ENCODE assay signal across 8 cellular contexts in the genomic region with DNA sequence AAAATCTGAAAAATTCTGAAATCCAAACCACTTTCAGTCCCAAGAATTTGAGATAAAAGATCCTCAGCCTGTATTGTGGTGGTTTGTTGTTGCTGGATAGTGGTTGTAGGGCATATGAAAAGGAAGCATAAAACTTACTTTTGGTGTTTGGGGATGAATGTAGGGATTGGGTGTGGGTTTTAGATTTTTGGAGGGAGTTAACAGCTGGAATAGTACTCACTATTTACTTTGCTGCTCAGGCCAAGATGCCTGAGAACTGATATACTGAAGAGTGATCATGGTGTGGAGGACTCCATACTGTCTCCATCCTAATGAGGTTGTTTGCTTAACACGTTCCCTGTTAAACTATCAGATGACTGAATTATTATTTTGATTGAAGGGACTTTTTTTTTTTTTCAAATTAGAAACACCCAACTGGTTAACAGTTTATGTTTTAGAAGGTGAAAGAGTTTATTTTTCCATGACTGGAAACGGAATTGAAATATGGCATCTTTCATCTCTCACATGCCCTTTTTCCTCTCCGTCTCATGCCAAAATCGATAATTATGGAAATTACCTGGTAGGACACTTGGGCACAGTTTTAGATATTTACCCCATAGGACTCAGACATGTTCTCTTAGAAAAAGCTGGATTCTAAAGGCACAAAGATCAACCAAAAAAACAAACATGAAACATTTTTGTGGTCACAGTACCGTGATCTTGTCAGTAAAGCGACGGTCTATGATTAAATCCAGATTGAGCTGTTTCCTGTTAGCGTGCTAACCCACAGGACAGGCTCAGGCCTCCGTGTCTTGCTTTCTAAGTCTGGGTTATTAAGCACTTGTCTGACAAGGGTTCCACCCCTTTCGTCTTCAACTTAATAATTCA. TPM values are rescaled to one million over a fixed set of nuclear protein-coding genes. Genes with fewer than 3 reads are reported as not detected.
DNase-seq lines count a peak whose midpoint lies in the region; ATAC-seq and TF ChIP-seq lines count a peak whose summit lies in the region.

No MANE protein-coding gene starts in this region.

- TF ChIP-seq CTCF in brain microvascular endothelial cell (IDR thresholded peaks at IDR 0.05; ENCODE audit: low read depth, low read length, missing control alignments) (no peak), right lobe of liver (IDR thresholded peaks at IDR 0.05) (no peak), upper lobe of left lung (IDR thresholded peaks at IDR 0.05) (no peak)

- H3K27ac ChIP-seq in brain microvascular endothelial cell, result peak overlapping the region; percentile 93
- peak overlapping the region; percentile 4 to 49 (median 29) for H3K27ac ChIP-seq in right lobe of liver
- peak overlapping the region; percentile 42 to 75 (median 66) for H3K27ac ChIP-seq in upper lobe of left lung

- peak; percentile 8 for DNase-seq in activated T-cell treated with anti-CD3 and anti-CD28 coated beads for 48 hours (ENCODE audit: low read depth)
- DNase-seq in activated T-cell treated with anti-CD3 and anti-CD28 coated beads, Interleukin-2, amount 50 U/mL, for 1 hour, result no peak
- DNase-seq in NCI-H526 (lab: John Stamatoyannopoulos, UW), result peak; percentile 55 to 67
- DNase-seq in brain microvascular endothelial cell, result peak; percentile 95
- no peak for DNase-seq in right lobe of liver
- DNase-seq in upper lobe of left lung, result peak in 1 of 2 donors; percentile 32
- DNase-seq in NCI-H774 (lab: John Stamatoyannopoulos, UW), result no peak

- H3K4me3 ChIP-seq in brain microvascular endothelial cell (ENCODE audit: low read depth, low read length) (no peak overlapping the region), right lobe of liver (no peak overlapping the region), upper lobe of left lung (peak overlapping the region in 2 of 4 donors; percentile 7 to 15)

- in situ Hi-C loops in brain microvascular endothelial cell (cut with HindIII; ENCODE audit: low pct_ligation_motif_present, low sequenced_read_pairs), result no loop called here

- H3K36me3 ChIP-seq in brain microvascular endothelial cell (replicated peaks) (no peaks in the 10 kb centered on the region), right lobe of liver (no peaks in the 10 kb centered on the region), upper lobe of left lung (no peaks in the 10 kb centered on the region)

- intact Hi-C loops in right lobe of liver (cut with DNase I), result no loop called here

- WGBS in right lobe of liver (ENCODE audit: insufficient coverage, low coverage, low lambda C conversion rate, missing lambda C conversion rate), result 32% methylated on average over 10 of the region's 10 CpGs
- WGBS in upper lobe of left lung, 2 donors, result 26 to 29% methylated on average over 10 of the region's 10 CpGs

- ATAC-seq in HG02678 (IDR thresholded peaks at IDR 0.05; ENCODE audit: unreplicated experiment) (peak; percentile 84), right lobe of liver (peak; percentile 57 to 75 (median 63)), upper lobe of left lung (ENCODE audit: low FRiP score in 2 of 2) (peak; percentile 80 to 94)

- no peaks in the 10 kb centered on the region for H3K9me3 ChIP-seq in right lobe of liver
- no peaks in the 10 kb centered on the region for H3K9me3 ChIP-seq in upper lobe of left lung

- no peaks in the 10 kb centered on the region for H3K4me1 ChIP-seq in right lobe of liver
- H3K4me1 ChIP-seq in upper lobe of left lung, result peaks cover 22 to 48% (median 32%) of the 10 kb centered on the region in 4 donors

- H3K27me3 ChIP-seq in brain microvascular endothelial cell (replicated peaks) (no peaks in the 10 kb centered on the region), right lobe of liver (no peaks in the 10 kb centered on the region), upper lobe of left lung (no peaks in the 10 kb centered on the region)

- no peak for TF ChIP-seq POLR2A in right lobe of liver (IDR thresholded peaks at IDR 0.05)
- TF ChIP-seq POLR2A in upper lobe of left lung (IDR thresholded peaks at IDR 0.05), result no peak

- TF ChIP-seq EP300 in upper lobe of left lung (IDR thresholded peaks at IDR 0.05), result peak in 2 of 4 donors; percentile 17 to 55

RNA-seq across cellular contexts. Expression of a gene that starts 37.3 kb away (rescaled TPM):
- 10 to 100 TPM in 1 of 6 experiments, 1 to 10 TPM in 5; 5.5 to 13.1 (median 6.9) TPM for total RNA-seq in right lobe of liver
- total RNA-seq in upper lobe of left lung, result 10 to 100 TPM; 24.1 to 38.9 (median 26.7) TPM

Comparison
In these comparisons a context has a peak if more than half of its experiments do, and no peak if none do; other contexts are left out.
1. DNase-seq: peak in activated T-cell treated with anti-CD3 and anti-CD28 coated beads for 48 hours (single experiment), NCI-H526 (2 of 2) and brain microvascular endothelial cell (single experiment); none in activated T-cell treated with anti-CD3 and anti-CD28 coated beads, Interleukin-2, amount 50 U/mL, for 1 hour (single experiment), right lobe of liver (0 of 3) and NCI-H774 (single experiment).
2. H3K27ac ChIP-seq: peak in every context shown above with its lines; median percentile 93 in brain microvascular endothelial cell; 66 in upper lobe of left lung; 29 in right lobe of liver.
3. Peak in every context shown above with its lines, with median percentiles within 50 percentile points of each other: ATAC-seq.